In the genomic region with DNA sequence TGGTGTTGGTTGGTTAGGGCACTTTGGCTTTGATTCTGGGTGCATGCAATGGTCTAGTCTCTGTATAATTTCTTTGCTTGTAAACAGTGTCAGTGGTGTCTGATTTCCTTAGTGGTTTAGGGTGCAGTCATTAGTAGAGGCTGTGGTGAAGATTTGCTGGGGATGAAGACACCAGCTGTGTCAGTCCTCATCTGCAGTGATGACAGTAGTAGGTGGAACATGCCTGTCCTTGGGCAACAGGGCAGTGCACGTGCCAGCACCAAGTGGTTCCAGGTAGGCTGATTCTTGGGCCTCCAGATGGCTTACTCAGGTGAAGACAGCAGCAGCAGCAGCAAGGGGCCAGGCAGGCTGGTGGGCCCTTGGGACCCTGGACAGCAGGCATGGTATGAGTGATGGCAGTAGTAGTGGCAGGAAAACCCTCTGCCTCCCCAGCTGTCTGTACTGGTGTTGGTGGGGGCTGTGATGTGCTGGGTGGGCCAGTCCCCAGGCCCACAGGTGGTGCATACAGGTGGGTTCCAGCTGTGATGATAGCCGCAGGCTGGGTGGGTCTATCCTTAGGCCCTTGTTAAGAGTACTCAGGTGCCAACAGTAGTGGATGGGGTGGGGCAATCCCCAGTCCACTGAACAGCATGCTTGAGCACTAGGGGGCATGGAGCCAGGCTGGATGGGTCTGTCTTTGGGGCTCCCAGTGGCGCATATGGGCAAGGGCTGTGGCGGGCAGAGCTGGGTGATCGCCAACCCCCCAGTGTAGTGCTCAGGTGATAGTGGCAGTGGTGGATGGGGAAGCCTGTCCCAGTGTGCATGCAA, we compare ENCODE assay signal across 20 cellular contexts.
A peak's percentile ranks its signal among the peaks of the same experiment; 100 is the strongest.
DNase-seq lines count a peak whose midpoint lies in the region; ATAC-seq and FAIRE-seq lines count a peak whose summit lies in the region.
"Had no signal": no experiment of that assay in that cellular context is flagged by ENCODE, and none has a peak within 500 bp of the region (broad histone marks: within the 10 kb centered on the region; RNA-seq: fewer than 3 reads in every experiment).

No MANE protein-coding gene starts in this region.

- no peaks in the 10 kb centered on the region for H3K36me3 ChIP-seq in KOPT-K1 (ENCODE audit: insufficient read depth, low read length)
- H3K36me3 ChIP-seq: lower lobe of right lung, pancreas had no signal

- H3K36me3 Mint-ChIP-seq in activated CD8-positive, alpha-beta memory T cell treated with anti-CD3 and anti-CD28 coated beads, Interleukin-2, amount 10 ng/mL, durations not matched to agents 7 days and 5 days: peaks cover 3% of the 10 kb centered on the region
- peaks cover 1% of the 10 kb centered on the region for H3K36me3 Mint-ChIP-seq in activated naive CD8-positive, alpha-beta T cell treated with anti-CD3 and anti-CD28 coated beads for 36 hours
- H3K36me3 Mint-ChIP-seq in stimulated activated memory B cell treated with anti-CD40 and anti-IgM and Interleukin-4, amounts not matched to agents 10 μg/mL and 1 μg/mL and 100 μg/mL, for 72 hours: no peaks in the 10 kb centered on the region
- H3K36me3 Mint-ChIP-seq: activated naive CD8-positive, alpha-beta T cell; brain; CD4-positive, alpha-beta memory T cell had no signal

- CTCF ChIA-PET in activated CD8-positive, alpha-beta memory T cell treated with anti-CD3 and anti-CD28 coated beads, Interleukin-2, amount 10 ng/mL, durations not matched to agents 7 days and 5 days (lab: Charles Lee): interaction anchor here (1.0 kb wide), 1 partner anchor 23 kb away, joined by 3 read pairs; no protein-coding TSS in a partner anchor

- H3K9me3 ChIP-seq in KOPT-K1 (ENCODE audit: insufficient read depth, low read length, poor library complexity, severe bottlenecking): no peaks in the 10 kb centered on the region
- H3K9me3 ChIP-seq: lower lobe of right lung, pancreas, testis had no signal

- H3K27ac ChIP-seq in KOPT-K1 (ENCODE audit: low read depth, low read length, poor library complexity, severe bottlenecking): peak overlapping the region; percentile 95
- no peak overlapping the region for H3K27ac ChIP-seq in substantia nigra (ENCODE audit: low read depth, low read length, poor library complexity, severe bottlenecking)
- H3K27ac ChIP-seq: coronary artery, lower lobe of right lung, pancreas, testis had no signal

- H3K4me1 Mint-ChIP-seq in activated CD8-positive, alpha-beta memory T cell treated with anti-CD3 and anti-CD28 coated beads, Interleukin-2, amount 10 ng/mL, durations not matched to agents 7 days and 5 days: peaks cover 56% of the 10 kb centered on the region
- H3K4me1 Mint-ChIP-seq in activated naive CD8-positive, alpha-beta T cell treated with anti-CD3 and anti-CD28 coated beads for 36 hours: peaks cover 24% of the 10 kb centered on the region
- no peaks in the 10 kb centered on the region for H3K4me1 Mint-ChIP-seq in stimulated activated memory B cell treated with anti-CD40 and anti-IgM and Interleukin-4, amounts not matched to agents 10 μg/mL and 1 μg/mL and 100 μg/mL, for 72 hours
- H3K4me1 Mint-ChIP-seq: brain; CD4-positive, alpha-beta memory T cell had no signal

- peak; percentile 67 for DNase-seq in activated CD8-positive, alpha-beta memory T cell treated with anti-CD3 and anti-CD28 coated beads, Interleukin-2, amount 10 ng/mL, durations not matched to agents 7 days and 5 days
- no peak for DNase-seq in activated CD8-positive, alpha-beta memory T cell treated with anti-CD3 and anti-CD28 coated beads, Interleukin-2, amount 50 U/mL, for 48 hours
- no peak for DNase-seq in activated naive CD8-positive, alpha-beta T cell treated with anti-CD3 and anti-CD28 coated beads for 36 hours
- DNase-seq in substantia nigra (lab: John Stamatoyannopoulos, UW) (no peak), GM19239 (ENCODE audit: insufficient read length, low spot score) (no peak), NCI-H2171 (lab: John Stamatoyannopoulos, UW) (no peak)
- DNase-seq: ACHN; lower lobe of right lung; MM.1S; NCI-H226; NK-92 treated with Interleukin-12 subunit alpha and Interleukin-12 subunit beta, amount 100 ng/mL, for 24 hours; stimulated activated CD4-positive, alpha-beta T cell treated with anti-CD3 and anti-CD28 coated beads, Interleukin-4, amount 100 ng/mL, for 1 hour; testis had no signal

- peak overlapping the region; percentile 79 for H3K27ac Mint-ChIP-seq in activated CD8-positive, alpha-beta memory T cell treated with anti-CD3 and anti-CD28 coated beads, Interleukin-2, amount 10 ng/mL, durations not matched to agents 7 days and 5 days
- H3K27ac Mint-ChIP-seq in activated naive CD8-positive, alpha-beta T cell treated with anti-CD3 and anti-CD28 coated beads for 36 hours: peak overlapping the region; percentile 28
- H3K27ac Mint-ChIP-seq in stimulated activated memory B cell treated with anti-CD40 and anti-IgM and Interleukin-4, amounts not matched to agents 10 μg/mL and 1 μg/mL and 100 μg/mL, for 72 hours: no peak overlapping the region
- H3K27ac Mint-ChIP-seq: activated naive CD8-positive, alpha-beta T cell; brain; CD4-positive, alpha-beta memory T cell had no signal

- peak overlapping the region; percentile 61 for H3K4me3 Mint-ChIP-seq in activated CD8-positive, alpha-beta memory T cell treated with anti-CD3 and anti-CD28 coated beads, Interleukin-2, amount 10 ng/mL, durations not matched to agents 7 days and 5 days
- peak overlapping the region; percentile 24 for H3K4me3 Mint-ChIP-seq in activated naive CD8-positive, alpha-beta T cell treated with anti-CD3 and anti-CD28 coated beads for 36 hours
- H3K4me3 Mint-ChIP-seq in stimulated activated memory B cell treated with anti-CD40 and anti-IgM and Interleukin-4, amounts not matched to agents 10 μg/mL and 1 μg/mL and 100 μg/mL, for 72 hours: no peak overlapping the region
- H3K4me3 Mint-ChIP-seq: activated naive CD8-positive, alpha-beta T cell; brain; CD4-positive, alpha-beta memory T cell had no signal

- H3K27me3 Mint-ChIP-seq in activated CD8-positive, alpha-beta memory T cell treated with anti-CD3 and anti-CD28 coated beads, Interleukin-2, amount 10 ng/mL, durations not matched to agents 7 days and 5 days: peaks cover 5% of the 10 kb centered on the region
- H3K27me3 Mint-ChIP-seq in activated naive CD8-positive, alpha-beta T cell treated with anti-CD3 and anti-CD28 coated beads for 36 hours: peaks cover 4% of the 10 kb centered on the region
- no peaks in the 10 kb centered on the region for H3K27me3 Mint-ChIP-seq in stimulated activated memory B cell treated with anti-CD40 and anti-IgM and Interleukin-4, amounts not matched to agents 10 μg/mL and 1 μg/mL and 100 μg/mL, for 72 hours
- H3K27me3 Mint-ChIP-seq: activated naive CD8-positive, alpha-beta T cell had no signal

- FAIRE-seq in GM19239 (lab: Jason Lieb, UNC): no peak

- H3K9me3 Mint-ChIP-seq in activated CD8-positive, alpha-beta memory T cell treated with anti-CD3 and anti-CD28 coated beads, Interleukin-2, amount 10 ng/mL, durations not matched to agents 7 days and 5 days (ENCODE audit: low read depth): no peaks in the 10 kb centered on the region
- no peaks in the 10 kb centered on the region for H3K9me3 Mint-ChIP-seq in activated naive CD8-positive, alpha-beta T cell treated with anti-CD3 and anti-CD28 coated beads for 36 hours
- no peaks in the 10 kb centered on the region for H3K9me3 Mint-ChIP-seq in stimulated activated memory B cell treated with anti-CD40 and anti-IgM and Interleukin-4, amounts not matched to agents 10 μg/mL and 1 μg/mL and 100 μg/mL, for 72 hours
- H3K9me3 Mint-ChIP-seq: brain; CD4-positive, alpha-beta memory T cell had no signal

- peak; percentile 87 for ATAC-seq in activated CD8-positive, alpha-beta memory T cell treated with anti-CD3 and anti-CD28 coated beads, Interleukin-2, amount 10 ng/mL, durations not matched to agents 7 days and 5 days
- peak; percentile 38 for ATAC-seq in stimulated activated memory B cell treated with anti-CD40 and anti-IgM and Interleukin-4, amounts not matched to agents 10 μg/mL and 1 μg/mL and 100 μg/mL, for 72 hours
- ATAC-seq: pancreas had no signal
